ENCODE assay signal across 12 cellular contexts in the genomic region with DNA sequence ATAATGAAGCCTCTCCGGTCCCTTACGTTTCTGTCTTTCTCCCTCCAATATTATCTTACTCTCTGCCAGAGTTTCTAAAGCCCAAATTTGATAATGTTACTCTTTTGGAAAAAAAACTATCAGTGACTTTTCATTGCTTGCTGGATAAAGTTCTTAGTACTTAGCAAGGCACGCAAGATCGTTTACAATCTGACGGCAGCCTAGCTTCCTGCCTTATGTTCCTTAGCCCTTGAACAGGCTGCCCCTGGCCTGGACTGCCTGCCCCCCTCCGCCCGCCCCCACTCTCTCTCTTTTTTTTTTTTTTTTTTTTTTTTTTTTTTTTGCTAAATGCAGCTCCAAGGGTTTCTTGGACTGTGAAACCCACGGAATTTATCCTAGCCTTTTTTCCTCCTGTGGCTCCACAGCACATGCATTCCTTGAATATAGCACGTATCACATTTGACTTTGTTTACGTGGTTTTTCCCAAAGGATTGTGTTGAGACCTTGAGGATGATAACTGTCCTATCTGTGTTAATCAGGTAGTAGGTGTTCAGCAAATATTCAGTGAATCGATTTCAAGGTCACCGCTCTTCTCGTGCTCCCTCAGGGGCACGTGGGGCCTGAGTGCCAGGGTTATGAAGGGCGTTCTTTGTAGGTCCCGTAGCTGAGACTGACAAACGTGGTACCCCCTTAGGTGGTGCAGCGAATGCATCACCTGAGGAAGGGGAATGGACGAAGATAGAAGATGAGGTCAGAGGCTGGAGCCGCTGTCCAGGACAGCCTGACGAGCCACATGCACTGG.
DNase-seq lines count a peak whose midpoint lies in the region; ATAC-seq and TF ChIP-seq lines count a peak whose summit lies in the region.
"Had no signal": no experiment of that assay in that cellular context is flagged by ENCODE, and none has a peak within 500 bp of the region (broad histone marks: within the 10 kb centered on the region; RNA-seq: fewer than 3 reads in every experiment).

No MANE protein-coding gene starts in this region.

- H3K4me3 Mint-ChIP-seq in T-helper 17 cell: no peak overlapping the region
- no peak overlapping the region for H3K4me3 Mint-ChIP-seq in activated CD4-positive, alpha-beta memory T cell treated with anti-CD3 and anti-CD28 coated beads, Interleukin-2, amount 10 ng/mL, durations not matched to agents 7 days and 5 days
- H3K4me3 Mint-ChIP-seq: activated naive CD4-positive, alpha-beta T cell treated with anti-CD3 and anti-CD28 coated beads for 36 hours had no signal

- no peak overlapping the region for H3K4me2 ChIP-seq in mesenchymal stem cell (ENCODE audit: low read length, poor library complexity, severe bottlenecking)

- H3K9me3 ChIP-seq in T-helper 17 cell (ENCODE audit: control insufficient read depth, low read length, poor library complexity, severe bottlenecking): no peaks in the 10 kb centered on the region
- no peaks in the 10 kb centered on the region for H3K9me3 ChIP-seq in esophagus muscularis mucosa
- no peaks in the 10 kb centered on the region for H3K9me3 ChIP-seq in mesenchymal stem cell (ENCODE audit: control insufficient read depth, low read length)
- no peaks in the 10 kb centered on the region for H3K9me3 ChIP-seq in testis
- H3K9me3 ChIP-seq: tibial artery had no signal

- H3K36me3 Mint-ChIP-seq in T-helper 17 cell (ENCODE audit: low read depth): no peaks in the 10 kb centered on the region
- H3K36me3 Mint-ChIP-seq in activated CD4-positive, alpha-beta memory T cell treated with anti-CD3 and anti-CD28 coated beads, Interleukin-2, amount 10 ng/mL, durations not matched to agents 7 days and 5 days (ENCODE audit: low read depth): no peaks in the 10 kb centered on the region

- H3K4ac ChIP-seq in mesenchymal stem cell (ENCODE audit: low read depth in 1 of 2, low read length in 2 of 2): peak overlapping the region; percentile 71 to 99

- peak overlapping the region; percentile 1 for H3K9ac ChIP-seq in mesenchymal stem cell (ENCODE audit: low read length)

- peak overlapping the region; percentile 100 for H4K8ac ChIP-seq in mesenchymal stem cell (ENCODE audit: low read length)

- CTCF ChIA-PET in activated CD4-positive, alpha-beta memory T cell treated with anti-CD3 and anti-CD28 coated beads, Interleukin-2, amount 10 ng/mL, durations not matched to agents 7 days and 5 days (lab: Charles Lee): interaction anchor here (0.7 kb wide), 1 partner anchor 1035 kb away, joined by 5 read pairs; no protein-coding TSS in a partner anchor

- peak overlapping the region; percentile 71 for H2AK5ac ChIP-seq in mesenchymal stem cell (ENCODE audit: low read length, severe bottlenecking)

- peaks cover 21% of the 10 kb centered on the region for H3K79me1 ChIP-seq in mesenchymal stem cell (replicated peaks; ENCODE audit: low read length, poor library complexity, severe bottlenecking)

- no peak overlapping the region for H3K4me3 ChIP-seq in esophagus muscularis mucosa
- H3K4me3 ChIP-seq in mesenchymal stem cell (ENCODE audit: insufficient read depth in 1 of 2, low read depth in 1 of 2, low read length in 2 of 2): no peak overlapping the region
- H3K4me3 ChIP-seq in testis: no peak overlapping the region
- H3K4me3 ChIP-seq: tibial artery had no signal

- DNase-seq in T-helper 17 cell: no peak
- no peak for DNase-seq in esophagus muscularis mucosa (ENCODE audit: extremely low spot score)
- DNase-seq in mesenchymal stem cell: peak; percentile 94
- DNase-seq in testis: peak; percentile 48
- no peak for DNase-seq in activated CD4-positive, alpha-beta memory T cell treated with anti-CD3 and anti-CD28 coated beads, Interleukin-2, amount 10 ng/mL, durations not matched to agents 7 days and 5 days
- no peak for DNase-seq in stimulated activated CD8-positive, alpha-beta memory T cell treated with anti-CD3 and anti-CD28 coated beads, Interleukin-4, amount 100 ng/mL, for 48 hours
- DNase-seq: activated naive CD4-positive, alpha-beta T cell treated with anti-CD3 and anti-CD28 coated beads for 36 hours; effector CD4-positive, alpha-beta T cell; NCI-H1436; tibial artery had no signal

- H3K18ac ChIP-seq in mesenchymal stem cell (ENCODE audit: low read depth in 1 of 2, low read length in 2 of 2): peak overlapping the region; percentile 89 to 99

- no peaks in the 10 kb centered on the region for H3K9me3 Mint-ChIP-seq in activated CD4-positive, alpha-beta memory T cell treated with anti-CD3 and anti-CD28 coated beads, Interleukin-2, amount 10 ng/mL, durations not matched to agents 7 days and 5 days
- H3K9me3 Mint-ChIP-seq: activated naive CD4-positive, alpha-beta T cell treated with anti-CD3 and anti-CD28 coated beads for 36 hours had no signal

- intact Hi-C loops in esophagus muscularis mucosa (cut with DNase I): loop anchor here (10.0 kb wide), 1 partner anchor 163 kb away; the partner anchor contains the start of gene FARP1
- intact Hi-C loops in testis (cut with DNase I; ENCODE audit: low total_unique reads): no loop called here

- peaks cover 2% of the 10 kb centered on the region for H3K4me1 Mint-ChIP-seq in T-helper 17 cell
- H3K4me1 Mint-ChIP-seq in activated CD4-positive, alpha-beta memory T cell treated with anti-CD3 and anti-CD28 coated beads, Interleukin-2, amount 10 ng/mL, durations not matched to agents 7 days and 5 days: no peaks in the 10 kb centered on the region

- no peak overlapping the region for H3K23ac ChIP-seq in mesenchymal stem cell (ENCODE audit: low read length in 2 of 2)

- TF ChIP-seq CTCF in esophagus muscularis mucosa (IDR thresholded peaks at IDR 0.05) (no peak), testis (IDR thresholded peaks at IDR 0.05) (no peak)

- TF ChIP-seq EP300 in esophagus muscularis mucosa (IDR thresholded peaks at IDR 0.05): no peak

- H2BK12ac ChIP-seq in mesenchymal stem cell (ENCODE audit: low read length in 2 of 2): peak overlapping the region; percentile 99 to 100

- TF ChIP-seq POLR2A in esophagus muscularis mucosa (IDR thresholded peaks at IDR 0.05; ENCODE audit: low read depth): no peak
- TF ChIP-seq POLR2A in testis (IDR thresholded peaks at IDR 0.05): no peak

- WGBS in esophagus muscularis mucosa: 60% methylated on average over 21 of the region's 21 CpGs
- 37% methylated on average over 20 of the region's 21 CpGs for WGBS in mesenchymal stem cell
- 32 to 34% methylated on average over 20 to 21 of the region's 21 CpGs for WGBS in testis, 2 donors

- H2BK15ac ChIP-seq in mesenchymal stem cell (ENCODE audit: low read depth, poor library complexity, severe bottlenecking): peak overlapping the region; percentile 92

- H3K4me1 ChIP-seq in esophagus muscularis mucosa (peaks cover 12 to 15% (median 13%) of the 10 kb centered on the region in 4 donors), mesenchymal stem cell (ENCODE audit: control insufficient read depth, insufficient read depth, low read depth, low read length) (peaks cover 25% of the 10 kb centered on the region), testis (peaks cover 13% of the 10 kb centered on the region)

- H4K91ac ChIP-seq in mesenchymal stem cell (ENCODE audit: low read length): peak overlapping the region; percentile 100

- no peaks in the 10 kb centered on the region for H3K27me3 ChIP-seq in esophagus muscularis mucosa
- H3K27me3 ChIP-seq in mesenchymal stem cell (ENCODE audit: control insufficient read depth in 1 of 2, insufficient read depth in 1 of 2, low read length in 2 of 2): no peaks in the 10 kb centered on the region
- no peaks in the 10 kb centered on the region for H3K27me3 ChIP-seq in testis
- H3K27me3 ChIP-seq: tibial artery had no signal

- no peaks in the 10 kb centered on the region for H3K36me3 ChIP-seq in esophagus muscularis mucosa
- H3K36me3 ChIP-seq in mesenchymal stem cell (ENCODE audit: control insufficient read depth in 1 of 2, insufficient read depth in 2 of 2, low read depth in 1 of 2, low read length in 2 of 2): peaks cover 3 to 4% of the 10 kb centered on the region in 2 experiments
- no peaks in the 10 kb centered on the region for H3K36me3 ChIP-seq in testis (ENCODE audit: low read depth, missing control alignments)
- H3K36me3 ChIP-seq: tibial artery had no signal

- no peak overlapping the region for H2BK5ac ChIP-seq in mesenchymal stem cell (ENCODE audit: low read depth, low read length, poor library complexity, severe bottlenecking)

- H3K27ac Mint-ChIP-seq in T-helper 17 cell: peak overlapping the region; percentile 29
- H3K27ac Mint-ChIP-seq in activated CD4-positive, alpha-beta memory T cell treated with anti-CD3 and anti-CD28 coated beads, Interleukin-2, amount 10 ng/mL, durations not matched to agents 7 days and 5 days: no peak overlapping the region
- H3K27ac Mint-ChIP-seq: activated naive CD4-positive, alpha-beta T cell treated with anti-CD3 and anti-CD28 coated beads for 36 hours had no signal

- ATAC-seq in T-helper 17 cell (no peak), HG03280 (IDR thresholded peaks at IDR 0.05; ENCODE audit: unreplicated experiment) (no peak), HG02973 (IDR thresholded peaks at IDR 0.05; ENCODE audit: unreplicated experiment) (no peak)

- H3K27ac ChIP-seq in esophagus muscularis mucosa (replicated peaks in 1 of 4): peak overlapping the region; percentile 11 to 39 (median 17)
- H3K27ac ChIP-seq in mesenchymal stem cell (ENCODE audit: low read length, poor library complexity, severe bottlenecking): no peak overlapping the region
- H3K27ac ChIP-seq in testis: peak overlapping the region in 1 of 2 donors; percentile 46
- H3K27ac ChIP-seq: tibial artery had no signal

- peak overlapping the region in 1 of 2 experiments; percentile 68 for H3K14ac ChIP-seq in mesenchymal stem cell (ENCODE audit: low read length in 2 of 2)

- no peak overlapping the region for H2AFZ ChIP-seq in mesenchymal stem cell (ENCODE audit: low read depth, low read length)

- H3K27me3 Mint-ChIP-seq in T-helper 17 cell: peaks cover 26% of the 10 kb centered on the region
- H3K27me3 Mint-ChIP-seq in activated CD4-positive, alpha-beta memory T cell treated with anti-CD3 and anti-CD28 coated beads, Interleukin-2, amount 10 ng/mL, durations not matched to agents 7 days and 5 days: peaks cover 7% of the 10 kb centered on the region

- peak overlapping the region; percentile 98 for H2BK120ac ChIP-seq in mesenchymal stem cell (ENCODE audit: low read depth, low read length)

- POLR2A ChIA-PET in activated CD4-positive, alpha-beta memory T cell treated with anti-CD3 and anti-CD28 coated beads, Interleukin-2, amount 10 ng/mL, durations not matched to agents 7 days and 5 days (lab: Charles Lee): no interaction called here

Comparison
In these comparisons a context has a peak if more than half of its experiments do, and no peak if none do; other contexts are left out.
1. DNase-seq: peak in mesenchymal stem cell (single experiment) and testis (single experiment); none in T-helper 17 cell (0 of 3), esophagus muscularis mucosa (single experiment), activated CD4-positive, alpha-beta memory T cell treated with anti-CD3 and anti-CD28 coated beads, Interleukin-2, amount 10 ng/mL, durations not matched to agents 7 days and 5 days (single experiment) and stimulated activated CD8-positive, alpha-beta memory T cell treated with anti-CD3 and anti-CD28 coated beads, Interleukin-4, amount 100 ng/mL, for 48 hours (single experiment).